ENCODE assay signal across 10 cellular contexts in genomic region chr12:57574795-57575194, GRCh38. TPM values are rescaled to one million over a fixed set of nuclear protein-coding genes. Genes with fewer than 3 reads are reported as not detected.
"Had no signal": no experiment of that assay in that cellular context is flagged by ENCODE, and none has a peak within 500 bp of the region (broad histone marks: within the 10 kb centered on the region; RNA-seq: fewer than 3 reads in every experiment).

No MANE protein-coding gene starts in this region.

- H3K36me3 ChIP-seq: HAP-1 had no signal

- DNase-seq: GM23248, GOT3, H7, IMR-90, KG1 had no signal

- H3K27ac ChIP-seq: GM23248, HL-60 had no signal

- FAIRE-seq: K562 had no signal

- H3K4me3 ChIP-seq: GM23248, HAP-1, K562 had no signal

- H3K4me1 ChIP-seq: HAP-1 had no signal

- ATAC-seq: HCT116, K562 had no signal

- H3K9me3 ChIP-seq: HAP-1 had no signal

- H3K9ac ChIP-seq: GM23248 had no signal

- H2AFZ ChIP-seq: GM23248 had no signal

RNA-seq across cellular contexts. Expression of gene KIF5A, which starts 25.0 kb away (rescaled TPM):
- total RNA-seq: HT1080 had no signal
